ENCODE assay signal across 39 cellular contexts in the genomic region with DNA sequence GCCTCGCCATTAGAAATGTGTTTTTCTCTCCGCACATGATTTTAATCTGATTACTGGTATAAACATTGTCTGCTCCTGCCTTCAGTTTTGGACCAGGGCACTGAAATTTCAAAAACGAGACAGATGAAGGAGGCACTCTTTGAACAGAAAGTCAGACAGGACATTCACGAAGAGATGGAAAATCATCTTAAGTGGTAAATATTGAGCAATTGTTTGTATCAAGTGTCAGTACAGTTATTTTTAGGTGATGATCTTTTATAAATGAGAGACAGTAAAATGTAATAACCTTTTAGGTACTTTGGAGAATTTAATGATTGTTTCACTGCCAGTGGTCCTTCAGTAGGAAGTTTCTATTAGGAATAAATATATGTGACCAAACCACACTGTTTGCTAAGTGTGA.
"Had no signal": no experiment of that assay in that cellular context is flagged by ENCODE, and none has a peak within 500 bp of the region (broad histone marks: within the 10 kb centered on the region; RNA-seq: fewer than 3 reads in every experiment).

No MANE protein-coding gene starts in this region.

- H3K4me3 Mint-ChIP-seq: activated naive CD4-positive, alpha-beta T cell treated with anti-CD3 and anti-CD28 coated beads for 36 hours; activated naive CD4-positive, alpha-beta T cell treated with anti-CD3 and anti-CD28 coated beads, Interleukin-2, amount 10 ng/mL, durations not matched to agents 7 days and 5 days; activated naive CD4-positive, alpha-beta T cell treated with anti-CD3 and anti-CD28 coated beads, Interleukin-2, amount 50 U/mL, for 24 hours; activated naive CD8-positive, alpha-beta T cell; activated naive CD8-positive, alpha-beta T cell treated with anti-CD3 and anti-CD28 coated beads for 36 hours; activated naive CD8-positive, alpha-beta T cell treated with anti-CD3 and anti-CD28 coated beads, Interleukin-2, amount 10 ng/mL, durations not matched to agents 7 days and 5 days; activated naive CD8-positive, alpha-beta T cell treated with anti-CD3 and anti-CD28 coated beads, Interleukin-2, amount 50 U/mL, for 24 hours; activated T-cell treated with anti-CD3 and anti-CD28 coated beads, Interleukin-2, amount 50 U/mL, for 24 hours; activated T-cell treated with anti-CD3 and anti-CD28 coated beads, Interleukin-2, amount 50 U/mL, for 4 hours; activated T-cell treated with anti-CD3 and anti-CD28 coated beads, Interleukin-2, amount 50 U/mL, for 72 hours; activated T-helper 1 cell treated with anti-CD3 and anti-CD28 coated beads, Interleukin-12 subunit alpha, Interleukin-12 subunit beta, Interleukin-2, Interleukin-4 antibody, amounts not matched to agents 30 ng/mL and 10 ng/mL and 1 ng/mL, durations not matched to agents 14 hours and 24 hours and 36 hours; activated T-helper 17 cell treated with anti-CD3 and anti-CD28 coated beads, Interleukin-2, amount 50 U/mL, for 72 hours; brain; central memory CD8-positive, alpha-beta T cell had no signal

- H3K9me3 Mint-ChIP-seq: activated naive CD4-positive, alpha-beta T cell treated with anti-CD3 and anti-CD28 coated beads for 36 hours; activated naive CD4-positive, alpha-beta T cell treated with anti-CD3 and anti-CD28 coated beads, Interleukin-2, amount 10 ng/mL, durations not matched to agents 7 days and 5 days; activated naive CD4-positive, alpha-beta T cell treated with anti-CD3 and anti-CD28 coated beads, Interleukin-2, amount 50 U/mL, for 24 hours; activated naive CD4-positive, alpha-beta T cell treated with anti-CD3 and anti-CD28 coated beads, Interleukin-2, amount 50 U/mL, for 72 hours; activated naive CD8-positive, alpha-beta T cell treated with anti-CD3 and anti-CD28 coated beads for 36 hours; activated naive CD8-positive, alpha-beta T cell treated with anti-CD3 and anti-CD28 coated beads, Interleukin-2, amount 10 ng/mL, durations not matched to agents 7 days and 5 days; activated naive CD8-positive, alpha-beta T cell treated with anti-CD3 and anti-CD28 coated beads, Interleukin-2, amount 50 U/mL, for 24 hours; activated T-cell treated with anti-CD3 and anti-CD28 coated beads, Interleukin-2, amount 50 U/mL, for 24 hours; activated T-cell treated with anti-CD3 and anti-CD28 coated beads, Interleukin-2, amount 50 U/mL, for 4 hours; activated T-cell treated with anti-CD3 and anti-CD28 coated beads, Interleukin-2, amount 50 U/mL, for 72 hours; activated T-helper 1 cell treated with anti-CD3 and anti-CD28 coated beads, Interleukin-12 subunit alpha, Interleukin-12 subunit beta, Interleukin-2, Interleukin-4 antibody, amounts not matched to agents 30 ng/mL and 10 ng/mL and 1 ng/mL, durations not matched to agents 14 hours and 24 hours and 36 hours; activated T-helper 17 cell treated with anti-CD3 and anti-CD28 coated beads, Interleukin-2, amount 50 U/mL, for 72 hours; activated T-helper 2 cell treated with anti-CD3 and anti-CD28 coated beads, Interferon-gamma antibody, Interleukin-2, Interleukin-4, amounts not matched to agents 10 μg/mL and 5 μg/mL and 100 μg/mL, durations not matched to agents 14 hours and 24 hours and 36 hours; brain; central memory CD8-positive, alpha-beta T cell had no signal

- H3K4me1 ChIP-seq: adrenal gland, ascending aorta, body of pancreas, breast epithelium had no signal

- H3K36me3 Mint-ChIP-seq: activated naive CD4-positive, alpha-beta T cell treated with anti-CD3 and anti-CD28 coated beads, Interleukin-2, amount 10 ng/mL, durations not matched to agents 7 days and 5 days; activated naive CD4-positive, alpha-beta T cell treated with anti-CD3 and anti-CD28 coated beads, Interleukin-2, amount 50 U/mL, for 24 hours; activated naive CD4-positive, alpha-beta T cell treated with anti-CD3 and anti-CD28 coated beads, Interleukin-2, amount 50 U/mL, for 72 hours; activated naive CD8-positive, alpha-beta T cell; activated naive CD8-positive, alpha-beta T cell treated with anti-CD3 and anti-CD28 coated beads for 36 hours; activated naive CD8-positive, alpha-beta T cell treated with anti-CD3 and anti-CD28 coated beads, Interleukin-2, amount 10 ng/mL, durations not matched to agents 7 days and 5 days; brain had no signal

- H3K27ac ChIP-seq: adrenal gland, ascending aorta, body of pancreas, brain microvascular endothelial cell, breast epithelium, cardiac muscle cell had no signal

- DNase-seq: activated effector memory CD4-positive, alpha-beta T cell treated with anti-CD3 and anti-CD28 coated beads, Interleukin-2, amount 50 U/mL, for 16 hours; activated effector memory CD4-positive, alpha-beta T cell treated with Interleukin-2 at 50 U/mL for 16 hours; activated gamma-delta T cell; activated gamma-delta T cell treated with Interleukin-2 at 50 U/mL for 16 hours; activated naive CD4-positive, alpha-beta T cell; activated naive CD4-positive, alpha-beta T cell treated with anti-CD3 and anti-CD28 coated beads for 36 hours; activated naive CD4-positive, alpha-beta T cell treated with anti-CD3 and anti-CD28 coated beads, Interleukin-2, amount 10 ng/mL, durations not matched to agents 7 days and 5 days; activated naive CD4-positive, alpha-beta T cell treated with anti-CD3 and anti-CD28 coated beads, Interleukin-2, amount 50 U/mL, for 16 hours; activated naive CD4-positive, alpha-beta T cell treated with Interleukin-2 at 50 U/mL for 16 hours; activated naive CD8-positive, alpha-beta T cell treated with anti-CD3 and anti-CD28 coated beads for 36 hours; activated naive CD8-positive, alpha-beta T cell treated with anti-CD3 and anti-CD28 coated beads, Interleukin-2, amount 10 ng/mL, durations not matched to agents 7 days and 5 days; activated naive CD8-positive, alpha-beta T cell treated with anti-CD3 and anti-CD28 coated beads, Interleukin-2, amount 50 U/mL, for 24 hours; activated T-cell treated with anti-CD3 and anti-CD28 coated beads, Interleukin-2, amount 50 U/mL, for 1 hour; activated T-cell treated with anti-CD3 and anti-CD28 coated beads, Interleukin-2, amount 50 U/mL, for 24 hours; activated T-cell treated with anti-CD3 and anti-CD28 coated beads, Interleukin-2, amount 50 U/mL, for 4 hours; activated T-cell treated with anti-CD3 and anti-CD28 coated beads, Interleukin-2, amount 50 U/mL, for 48 hours; activated T-cell treated with anti-CD3 and anti-CD28 coated beads, Interleukin-2, amount 50 U/mL, for 72 hours; adrenal gland; amniotic stem cell; amygdala; anterior cingulate cortex; aorta; body of pancreas; brain microvascular endothelial cell; caudate nucleus; central memory CD4-positive, alpha-beta T cell; cerebellar nuclear complex had no signal

- H3K27ac Mint-ChIP-seq: activated naive CD4-positive, alpha-beta T cell treated with anti-CD3 and anti-CD28 coated beads for 36 hours; activated naive CD4-positive, alpha-beta T cell treated with anti-CD3 and anti-CD28 coated beads, Interleukin-2, amount 10 ng/mL, durations not matched to agents 7 days and 5 days; activated naive CD4-positive, alpha-beta T cell treated with anti-CD3 and anti-CD28 coated beads, Interleukin-2, amount 50 U/mL, for 24 hours; activated naive CD4-positive, alpha-beta T cell treated with anti-CD3 and anti-CD28 coated beads, Interleukin-2, amount 50 U/mL, for 72 hours; activated naive CD8-positive, alpha-beta T cell; activated naive CD8-positive, alpha-beta T cell treated with anti-CD3 and anti-CD28 coated beads for 36 hours; activated naive CD8-positive, alpha-beta T cell treated with anti-CD3 and anti-CD28 coated beads, Interleukin-2, amount 10 ng/mL, durations not matched to agents 7 days and 5 days; activated naive CD8-positive, alpha-beta T cell treated with anti-CD3 and anti-CD28 coated beads, Interleukin-2, amount 50 U/mL, for 24 hours; activated T-cell treated with anti-CD3 and anti-CD28 coated beads, Interleukin-2, amount 50 U/mL, for 24 hours; activated T-cell treated with anti-CD3 and anti-CD28 coated beads, Interleukin-2, amount 50 U/mL, for 72 hours; activated T-helper 1 cell treated with anti-CD3 and anti-CD28 coated beads, Interleukin-12 subunit alpha, Interleukin-12 subunit beta, Interleukin-2, Interleukin-4 antibody, amounts not matched to agents 30 ng/mL and 10 ng/mL and 1 ng/mL, durations not matched to agents 14 hours and 24 hours and 36 hours; activated T-helper 17 cell treated with anti-CD3 and anti-CD28 coated beads, Interleukin-2, amount 50 U/mL, for 72 hours; activated T-helper 2 cell treated with anti-CD3 and anti-CD28 coated beads, Interferon-gamma antibody, Interleukin-2, Interleukin-4, amounts not matched to agents 10 μg/mL and 5 μg/mL and 100 μg/mL, durations not matched to agents 14 hours and 24 hours and 36 hours; brain had no signal

- H3K4me3 ChIP-seq: adrenal gland, ascending aorta, body of pancreas, breast epithelium, cardiac muscle cell had no signal

- H3K4me1 Mint-ChIP-seq: activated naive CD4-positive, alpha-beta T cell treated with anti-CD3 and anti-CD28 coated beads, Interleukin-2, amount 10 ng/mL, durations not matched to agents 7 days and 5 days; activated naive CD4-positive, alpha-beta T cell treated with anti-CD3 and anti-CD28 coated beads, Interleukin-2, amount 50 U/mL, for 24 hours; activated naive CD8-positive, alpha-beta T cell treated with anti-CD3 and anti-CD28 coated beads for 36 hours; activated naive CD8-positive, alpha-beta T cell treated with anti-CD3 and anti-CD28 coated beads, Interleukin-2, amount 10 ng/mL, durations not matched to agents 7 days and 5 days; activated naive CD8-positive, alpha-beta T cell treated with anti-CD3 and anti-CD28 coated beads, Interleukin-2, amount 50 U/mL, for 24 hours; activated T-helper 17 cell treated with anti-CD3 and anti-CD28 coated beads, Interleukin-2, amount 50 U/mL, for 72 hours; central memory CD8-positive, alpha-beta T cell had no signal

- H3K36me3 ChIP-seq: adrenal gland, ascending aorta, brain microvascular endothelial cell, breast epithelium, cardiac muscle cell had no signal

- H3K9me3 ChIP-seq: adrenal gland, ascending aorta, body of pancreas, breast epithelium had no signal

- ATAC-seq: activated naive CD4-positive, alpha-beta T cell treated with anti-CD3 and anti-CD28 coated beads, Interleukin-2, amount 50 U/mL, for 72 hours; activated naive CD8-positive, alpha-beta T cell treated with anti-CD3 and anti-CD28 coated beads, Interleukin-2, amount 50 U/mL, for 24 hours; activated T-cell treated with anti-CD3 and anti-CD28 coated beads, Interleukin-2, amount 50 U/mL, for 4 hours; activated T-cell treated with anti-CD3 and anti-CD28 coated beads, Interleukin-2, amount 50 U/mL, for 72 hours; activated T-helper 17 cell treated with anti-CD3 and anti-CD28 coated beads, Interleukin-2, amount 50 U/mL, for 72 hours; body of pancreas had no signal

- H3K27me3 ChIP-seq: adrenal gland, ascending aorta, body of pancreas, brain microvascular endothelial cell, cardiac muscle cell had no signal

- FAIRE-seq: astrocyte had no signal
